1 cellular context compared by ENCODE assay signal in genomic region chr6:3900744-3901351, GRCh38.
TF ChIP-seq lines count a peak whose summit lies in the region.

No MANE protein-coding gene starts in this region.

TF ChIP-seq in HepG2, 621 proteins besides CTCF, POLR2A, EP300 and RAD21 (continued from another document):
- TF ChIP-seq ZNF646 (CRISPR knock-in tag; IDR thresholded peaks at IDR 0.05): no peak
- TF ChIP-seq ATF7 (IDR thresholded peaks at IDR 0.05): peak; percentile 83
- TF ChIP-seq ATF7 (CRISPR knock-in tag; IDR thresholded peaks at IDR 0.05): no peak
- TF ChIP-seq ZNF747 (CRISPR knock-in tag; IDR thresholded peaks at IDR 0.05; ENCODE audit: borderline replicate concordance): 0 out of 2 replicates have a peak, but pooled peaks have one; percentile 17
- TF ChIP-seq FOSL2 (CRISPR knock-in tag; IDR thresholded peaks at IDR 0.05): 0 out of 2 replicates have a peak, but pooled peaks have one; percentile 5
- TF ChIP-seq, protein P1, sequence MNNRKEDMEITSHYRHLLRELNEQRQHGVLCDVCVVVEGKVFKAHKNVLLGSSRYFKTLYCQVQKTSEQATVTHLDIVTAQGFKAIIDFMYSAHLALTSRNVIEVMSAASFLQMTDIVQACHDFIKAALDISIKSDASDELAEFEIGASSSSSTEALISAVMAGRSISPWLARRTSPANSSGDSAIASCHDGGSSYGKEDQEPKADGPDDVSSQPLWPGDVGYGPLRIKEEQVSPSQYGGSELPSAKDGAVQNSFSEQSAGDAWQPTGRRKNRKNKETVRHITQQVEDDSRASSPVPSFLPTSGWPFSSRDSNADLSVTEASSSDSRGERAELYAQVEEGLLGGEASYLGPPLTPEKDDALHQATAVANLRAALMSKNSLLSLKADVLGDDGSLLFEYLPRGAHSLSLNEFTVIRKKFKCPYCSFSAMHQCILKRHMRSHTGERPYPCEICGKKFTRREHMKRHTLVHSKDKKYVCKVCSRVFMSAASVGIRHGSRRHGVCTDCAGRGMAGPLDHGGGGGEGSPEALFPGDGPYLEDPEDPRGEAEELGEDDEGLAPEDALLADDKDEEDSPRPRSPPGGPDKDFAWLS (CRISPR knock-in tag; IDR thresholded peaks at IDR 0.05; ENCODE audit: borderline replicate concordance): no peak
- TF ChIP-seq GATA4 (IDR thresholded peaks at IDR 0.05; ENCODE audit: borderline replicate concordance, low read depth): no peak
- peak; percentile 47; the same call in 1 of the 2 replicates for TF ChIP-seq ZBTB21 (CRISPR knock-in tag; IDR thresholded peaks at IDR 0.05)
- peak; percentile 56 for TF ChIP-seq CEBPG (CRISPR knock-in tag; IDR thresholded peaks at IDR 0.05)
